In the genomic region with DNA sequence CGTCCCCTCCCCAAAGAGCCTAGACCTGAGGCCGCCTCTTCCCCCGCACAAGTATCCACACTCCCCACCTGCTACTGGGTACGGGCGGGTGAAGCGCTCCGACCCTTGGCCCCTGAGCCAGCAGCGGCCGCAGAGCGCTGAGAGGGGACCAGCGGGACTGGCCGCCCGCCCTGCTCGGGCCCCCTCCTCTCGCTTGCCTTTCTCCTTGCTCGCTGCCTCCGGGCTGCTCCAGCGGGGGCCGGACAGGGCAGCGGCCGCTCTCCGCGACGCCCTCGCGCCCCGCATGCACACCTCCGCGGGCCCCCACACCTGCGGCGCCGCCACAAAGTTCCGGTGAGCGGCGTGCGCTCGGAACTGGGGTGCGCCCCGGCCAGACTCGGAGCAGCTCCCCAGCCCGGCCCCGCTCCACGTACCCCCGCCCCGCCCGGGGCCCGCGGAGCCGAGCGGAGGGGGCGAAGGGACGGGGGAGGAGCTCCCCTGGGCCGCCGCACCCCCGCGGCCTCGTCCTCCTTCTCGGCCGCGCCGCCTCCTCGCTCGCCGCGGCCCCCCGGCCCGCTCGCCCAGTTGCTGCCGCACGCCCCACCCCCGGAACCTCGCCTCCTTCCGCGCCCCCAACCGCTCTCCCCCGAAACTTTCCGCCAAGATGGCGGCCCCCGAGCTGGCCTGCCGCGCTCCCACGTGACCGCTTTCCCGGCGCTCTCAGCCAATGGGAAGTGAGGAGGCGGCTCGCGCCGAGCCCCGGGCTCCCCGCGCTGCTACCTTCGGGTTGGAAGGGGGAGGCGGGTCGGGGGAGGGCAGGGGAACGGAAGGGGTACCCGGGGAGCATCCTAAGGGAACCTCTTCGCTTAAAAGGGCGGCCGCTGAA, we compare ENCODE assay signal across 8 cellular contexts. TPM values are rescaled to one million over a fixed set of nuclear protein-coding genes. Genes with fewer than 3 reads are reported as not detected.
A peak's percentile ranks its signal among the peaks of the same experiment; 100 is the strongest.
DNase-seq lines count a peak whose midpoint lies in the region; ATAC-seq and TF ChIP-seq lines count a peak whose summit lies in the region.

No MANE protein-coding gene starts in this region.

- DNase-seq in GM10248 (ENCODE audit: extremely low spot score) (peak; percentile 94), NCI-H1048 (lab: John Stamatoyannopoulos, UW) (peak; percentile 76), SKM-1 (lab: John Stamatoyannopoulos, UW; ENCODE audit: unreplicated experiment) (peak; percentile 82), Right ventricle myocardium superior (peak; percentile 94), tibial artery (peak; percentile 80 to 90)
- DNase-seq in activated naive CD8-positive, alpha-beta T cell treated with anti-CD3 and anti-CD28 coated beads, Interleukin-2, amount 10 ng/mL, durations not matched to agents 7 days and 5 days: peak; percentile 91

- H3K27ac ChIP-seq in parathyroid adenoma (peak overlapping the region; percentile 59), tibial artery (peak overlapping the region; percentile 88 to 92)

- peak overlapping the region; percentile 73 for H3K4me3 ChIP-seq in parathyroid adenoma (ENCODE audit: low read depth, low read length)
- H3K4me3 ChIP-seq in tibial artery: peak overlapping the region; percentile 84 to 97

- H3K9ac ChIP-seq in parathyroid adenoma: no peak overlapping the region

- H3K27me3 Mint-ChIP-seq in activated naive CD8-positive, alpha-beta T cell treated with anti-CD3 and anti-CD28 coated beads, Interleukin-2, amount 10 ng/mL, durations not matched to agents 7 days and 5 days: peaks cover 25% of the 10 kb centered on the region

- CTCF ChIA-PET in GM10248 (lab: Yijun Ruan, JAX): interaction anchor here (0.8 to 1.9 kb wide), 4 partner anchors 15 to 295 kb away, joined by 3 to 5 read pairs (median 4); a partner anchor contains a TSS

- H3K27me3 ChIP-seq in parathyroid adenoma (ENCODE audit: control insufficient read depth, insufficient read depth, low read length) (no peaks in the 10 kb centered on the region), tibial artery (no peaks in the 10 kb centered on the region)

- H3K79me2 ChIP-seq in parathyroid adenoma: no peaks in the 10 kb centered on the region

- peak overlapping the region; percentile 98 for H2AFZ ChIP-seq in parathyroid adenoma

- ATAC-seq in HG02610 (IDR thresholded peaks at IDR 0.05; ENCODE audit: unreplicated experiment) (peak; percentile 71), Right ventricle myocardium superior (ENCODE audit: poor library complexity) (peak; percentile 97)
- peak; percentile 87 for ATAC-seq in activated naive CD8-positive, alpha-beta T cell treated with anti-CD3 and anti-CD28 coated beads, Interleukin-2, amount 10 ng/mL, durations not matched to agents 7 days and 5 days (ENCODE audit: low read depth)

- H3K36me3 Mint-ChIP-seq in activated naive CD8-positive, alpha-beta T cell treated with anti-CD3 and anti-CD28 coated beads, Interleukin-2, amount 10 ng/mL, durations not matched to agents 7 days and 5 days: peaks cover 5% of the 10 kb centered on the region

- H3K4me1 ChIP-seq in parathyroid adenoma: peaks cover 4% of the 10 kb centered on the region
- H3K4me1 ChIP-seq in tibial artery: peaks cover 0 to 27% (median 7%) of the 10 kb centered on the region in 4 donors

- no peaks in the 10 kb centered on the region for H3K9me3 ChIP-seq in parathyroid adenoma (ENCODE audit: control insufficient read depth, low read length)
- H3K9me3 ChIP-seq in tibial artery: no peaks in the 10 kb centered on the region

- H3K9me3 Mint-ChIP-seq in activated naive CD8-positive, alpha-beta T cell treated with anti-CD3 and anti-CD28 coated beads, Interleukin-2, amount 10 ng/mL, durations not matched to agents 7 days and 5 days: no peaks in the 10 kb centered on the region

- POLR2A ChIA-PET in GM10248 (lab: Yijun Ruan, JAX): interaction anchor here (0.7 kb wide), 2 partner anchors 12 to 330 kb away, joined by 6 to 9 read pairs; no protein-coding TSS in a partner anchor
- POLR2A ChIA-PET in activated naive CD8-positive, alpha-beta T cell treated with anti-CD3 and anti-CD28 coated beads, Interleukin-2, amount 10 ng/mL, durations not matched to agents 7 days and 5 days (lab: Charles Lee): interaction anchor here (0.5 to 1.3 kb wide), 8 partner anchors 12 to 405 kb away, joined by 3 to 4 read pairs (median 4); no protein-coding TSS in a partner anchor

- H3K36me3 ChIP-seq in parathyroid adenoma (ENCODE audit: control insufficient read depth, insufficient read depth, low read length): no peaks in the 10 kb centered on the region
- H3K36me3 ChIP-seq in tibial artery: no peaks in the 10 kb centered on the region

- H3K27ac Mint-ChIP-seq in activated naive CD8-positive, alpha-beta T cell treated with anti-CD3 and anti-CD28 coated beads, Interleukin-2, amount 10 ng/mL, durations not matched to agents 7 days and 5 days: peak overlapping the region; percentile 93

- intact Hi-C loops in Right ventricle myocardium superior (cut with DNase I) (no loop called here), tibial artery (cut with DNase I; ENCODE audit: low total_unique reads) (no loop called here)

- peak overlapping the region; percentile 90 for H3K4me2 ChIP-seq in parathyroid adenoma (ENCODE audit: low read length)

- no peak for TF ChIP-seq CTCF in GM10248 (IDR thresholded peaks at IDR 0.05; ENCODE audit: control extremely low read depth, extremely low read depth, low read depth, missing control alignments)
- TF ChIP-seq CTCF in parathyroid adenoma (IDR thresholded peaks at IDR 0.05): no peak
- TF ChIP-seq CTCF in tibial artery (IDR thresholded peaks at IDR 0.05): no peak

- peak overlapping the region; percentile 96 for H3K4me3 Mint-ChIP-seq in activated naive CD8-positive, alpha-beta T cell treated with anti-CD3 and anti-CD28 coated beads, Interleukin-2, amount 10 ng/mL, durations not matched to agents 7 days and 5 days

- H3K4me1 Mint-ChIP-seq in activated naive CD8-positive, alpha-beta T cell treated with anti-CD3 and anti-CD28 coated beads, Interleukin-2, amount 10 ng/mL, durations not matched to agents 7 days and 5 days: peaks cover 23% of the 10 kb centered on the region

RNA-seq across cellular contexts. Expression of a gene that starts 0.7 kb away (rescaled TPM):
- total RNA-seq in activated naive CD8-positive, alpha-beta T cell treated with anti-CD3 and anti-CD28 coated beads, Interleukin-2, amount 10 ng/mL, durations not matched to agents 7 days and 5 days: 10 to 100 TPM; 83.4 to 86.5 TPM
- total RNA-seq in Right ventricle myocardium superior: 40.7 TPM

Comparison
In these comparisons a context has a peak if more than half of its experiments do, and no peak if none do; other contexts are left out.
1. Peak in every context shown above with its lines: DNase-seq, ATAC-seq, H3K4me3 ChIP-seq and H3K27ac ChIP-seq.